In the genomic region with DNA sequence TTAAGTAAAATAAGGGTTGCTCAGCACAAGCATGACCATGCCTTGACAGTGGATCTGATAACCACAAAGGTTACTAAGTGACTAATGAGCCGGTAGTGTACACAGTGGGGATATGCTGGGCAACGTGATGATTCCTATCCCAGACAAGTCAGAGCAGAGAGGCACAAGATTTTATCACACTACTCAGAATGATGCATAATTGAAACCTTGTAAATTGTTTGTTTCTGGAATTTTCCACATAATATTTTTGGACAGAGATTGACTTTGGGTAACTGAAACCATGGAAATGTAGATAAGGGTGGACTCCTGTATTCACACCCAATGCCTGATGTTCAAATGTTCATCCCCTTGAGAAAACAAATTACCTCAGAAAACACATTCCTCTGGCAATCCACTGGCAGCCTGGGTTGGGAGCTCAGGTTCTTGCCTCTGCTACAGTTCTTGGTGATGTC, we compare ENCODE assay signal across 8 cellular contexts.
DNase-seq lines count a peak whose midpoint lies in the region; ATAC-seq and FAIRE-seq lines count a peak whose summit lies in the region.

No MANE protein-coding gene starts in this region.

- no peak for DNase-seq in GM18507 (ENCODE audit: extremely low spot score, insufficient read length, low read depth)
- DNase-seq in NCI-H69 (lab: John Stamatoyannopoulos, UW): peak; percentile 52
- DNase-seq in hepatic stellate cell (ENCODE audit: low spot score): peak; percentile 39
- no peak for DNase-seq in NCI-H1694 treated with DMSO at 0.1 percent for 48 hours (lab: John Stamatoyannopoulos, UW)
- no peak for DNase-seq in NCI-H2029 treated with DMSO at 0.1 percent for 48 hours (lab: John Stamatoyannopoulos, UW)
- DNase-seq in NCI-H345 treated with DMSO at 0.1 percent for 48 hours (lab: John Stamatoyannopoulos, UW; ENCODE audit: unreplicated experiment): no peak
- DNase-seq in activated T-cell treated with anti-CD3 and anti-CD28 coated beads, Interleukin-2, amount 50 U/mL, for 48 hours: no peak

- peak; percentile 98 for ATAC-seq in GM21825 (IDR thresholded peaks at IDR 0.05; ENCODE audit: unreplicated experiment)

- peak; percentile 94 for FAIRE-seq in GM18507 (lab: Jason Lieb, UNC)

Comparison
In these comparisons a context has a peak if more than half of its experiments do, and no peak if none do; other contexts are left out.
1. DNase-seq: peak in NCI-H69 (single experiment) and hepatic stellate cell (single experiment); none in GM18507 (single experiment), NCI-H1694 treated with DMSO at 0.1 percent for 48 hours (single experiment), NCI-H2029 treated with DMSO at 0.1 percent for 48 hours (single experiment), NCI-H345 treated with DMSO at 0.1 percent for 48 hours (single experiment) and activated T-cell treated with anti-CD3 and anti-CD28 coated beads, Interleukin-2, amount 50 U/mL, for 48 hours (0 of 2).